In the genomic region with DNA sequence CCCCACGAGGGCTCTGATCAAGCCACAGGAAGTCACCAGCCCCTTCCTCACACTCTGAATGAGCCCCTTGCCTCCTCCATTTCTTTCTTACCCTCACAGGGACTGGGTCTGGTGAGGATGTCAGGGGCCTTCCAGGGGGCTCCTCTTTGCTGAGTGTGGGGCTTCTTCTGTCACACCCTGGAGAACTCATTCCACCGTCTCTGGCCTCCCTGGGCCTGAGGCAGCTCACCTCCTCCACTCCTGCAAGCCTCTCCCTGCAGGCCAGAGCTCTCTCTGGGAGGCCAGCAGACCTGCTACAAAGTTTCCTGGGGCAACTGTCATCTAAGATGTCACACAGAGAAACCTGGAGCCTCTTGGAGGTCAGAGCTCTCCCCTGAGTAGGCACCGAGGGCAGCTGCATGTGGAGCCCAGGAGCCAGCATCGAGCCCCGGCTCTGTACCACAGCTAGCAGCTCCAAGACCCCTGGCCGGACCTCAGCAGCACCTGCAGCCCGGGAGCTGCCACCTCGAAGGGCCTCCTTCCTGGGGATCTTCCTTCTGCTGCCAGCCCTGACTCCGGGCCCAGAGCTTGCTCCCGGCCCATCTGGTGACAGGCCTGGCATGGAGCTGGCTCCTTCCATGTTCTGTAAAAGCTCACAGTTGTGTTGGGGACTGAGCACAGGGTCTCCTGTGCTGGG, we compare ENCODE assay signal across 1 cellular context.
TF ChIP-seq lines count a peak whose summit lies in the region.

No MANE protein-coding gene starts in this region.

TF ChIP-seq in HepG2, 621 proteins besides CTCF, POLR2A, EP300 and RAD21:
- no peak for TF ChIP-seq HNRNPK (IDR thresholded peaks at IDR 0.05; ENCODE audit: low read depth, low read length, poor library complexity, severe bottlenecking)
- TF ChIP-seq, protein P1, sequence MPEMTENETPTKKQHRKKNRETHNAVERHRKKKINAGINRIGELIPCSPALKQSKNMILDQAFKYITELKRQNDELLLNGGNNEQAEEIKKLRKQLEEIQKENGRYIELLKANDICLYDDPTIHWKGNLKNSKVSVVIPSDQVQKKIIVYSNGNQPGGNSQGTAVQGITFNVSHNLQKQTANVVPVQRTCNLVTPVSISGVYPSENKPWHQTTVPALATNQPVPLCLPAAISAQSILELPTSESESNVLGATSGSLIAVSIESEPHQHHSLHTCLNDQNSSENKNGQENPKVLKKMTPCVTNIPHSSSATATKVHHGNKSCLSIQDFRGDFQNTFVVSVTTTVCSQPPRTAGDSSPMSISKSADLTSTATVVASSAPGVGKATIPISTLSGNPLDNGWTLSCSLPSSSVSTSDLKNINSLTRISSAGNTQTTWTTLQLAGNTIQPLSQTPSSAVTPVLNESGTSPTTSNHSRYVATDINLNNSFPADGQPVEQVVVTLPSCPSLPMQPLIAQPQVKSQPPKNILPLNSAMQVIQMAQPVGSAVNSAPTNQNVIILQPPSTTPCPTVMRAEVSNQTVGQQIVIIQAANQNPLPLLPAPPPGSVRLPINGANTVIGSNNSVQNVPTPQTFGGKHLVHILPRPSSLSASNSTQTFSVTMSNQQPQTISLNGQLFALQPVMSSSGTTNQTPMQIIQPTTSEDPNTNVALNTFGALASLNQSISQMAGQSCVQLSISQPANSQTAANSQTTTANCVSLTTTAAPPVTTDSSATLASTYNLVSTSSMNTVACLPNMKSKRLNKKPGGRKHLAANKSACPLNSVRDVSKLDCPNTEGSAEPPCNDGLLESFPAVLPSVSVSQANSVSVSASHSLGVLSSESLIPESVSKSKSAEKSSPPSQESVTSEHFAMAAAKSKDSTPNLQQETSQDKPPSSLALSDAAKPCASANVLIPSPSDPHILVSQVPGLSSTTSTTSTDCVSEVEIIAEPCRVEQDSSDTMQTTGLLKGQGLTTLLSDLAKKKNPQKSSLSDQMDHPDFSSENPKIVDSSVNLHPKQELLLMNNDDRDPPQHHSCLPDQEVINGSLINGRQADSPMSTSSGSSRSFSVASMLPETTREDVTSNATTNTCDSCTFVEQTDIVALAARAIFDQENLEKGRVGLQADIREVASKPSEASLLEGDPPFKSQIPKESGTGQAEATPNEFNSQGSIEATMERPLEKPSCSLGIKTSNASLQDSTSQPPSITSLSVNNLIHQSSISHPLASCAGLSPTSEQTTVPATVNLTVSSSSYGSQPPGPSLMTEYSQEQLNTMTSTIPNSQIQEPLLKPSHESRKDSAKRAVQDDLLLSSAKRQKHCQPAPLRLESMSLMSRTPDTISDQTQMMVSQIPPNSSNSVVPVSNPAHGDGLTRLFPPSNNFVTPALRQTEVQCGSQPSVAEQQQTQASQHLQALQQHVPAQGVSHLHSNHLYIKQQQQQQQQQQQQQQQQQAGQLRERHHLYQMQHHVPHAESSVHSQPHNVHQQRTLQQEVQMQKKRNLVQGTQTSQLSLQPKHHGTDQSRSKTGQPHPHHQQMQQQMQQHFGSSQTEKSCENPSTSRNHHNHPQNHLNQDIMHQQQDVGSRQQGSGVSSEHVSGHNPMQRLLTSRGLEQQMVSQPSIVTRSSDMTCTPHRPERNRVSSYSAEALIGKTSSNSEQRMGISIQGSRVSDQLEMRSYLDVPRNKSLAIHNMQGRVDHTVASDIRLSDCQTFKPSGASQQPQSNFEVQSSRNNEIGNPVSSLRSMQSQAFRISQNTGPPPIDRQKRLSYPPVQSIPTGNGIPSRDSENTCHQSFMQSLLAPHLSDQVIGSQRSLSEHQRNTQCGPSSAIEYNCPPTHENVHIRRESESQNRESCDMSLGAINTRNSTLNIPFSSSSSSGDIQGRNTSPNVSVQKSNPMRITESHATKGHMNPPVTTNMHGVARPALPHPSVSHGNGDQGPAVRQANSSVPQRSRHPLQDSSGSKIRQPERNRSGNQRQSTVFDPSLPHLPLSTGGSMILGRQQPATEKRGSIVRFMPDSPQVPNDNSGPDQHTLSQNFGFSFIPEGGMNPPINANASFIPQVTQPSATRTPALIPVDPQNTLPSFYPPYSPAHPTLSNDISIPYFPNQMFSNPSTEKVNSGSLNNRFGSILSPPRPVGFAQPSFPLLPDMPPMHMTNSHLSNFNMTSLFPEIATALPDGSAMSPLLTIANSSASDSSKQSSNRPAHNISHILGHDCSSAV (CRISPR knock-in tag; IDR thresholded peaks at IDR 0.05; ENCODE audit: borderline replicate concordance), result no peak
- TF ChIP-seq, protein P2, sequence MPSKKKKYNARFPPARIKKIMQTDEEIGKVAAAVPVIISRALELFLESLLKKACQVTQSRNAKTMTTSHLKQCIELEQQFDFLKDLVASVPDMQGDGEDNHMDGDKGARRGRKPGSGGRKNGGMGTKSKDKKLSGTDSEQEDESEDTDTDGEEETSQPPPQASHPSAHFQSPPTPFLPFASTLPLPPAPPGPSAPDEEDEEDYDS (CRISPR knock-in tag; IDR thresholded peaks at IDR 0.05), result no peak
- TF ChIP-seq ZNF879 (CRISPR knock-in tag; IDR thresholded peaks at IDR 0.05), result no peak
- no peak for TF ChIP-seq ZSCAN20 (CRISPR knock-in tag; IDR thresholded peaks at IDR 0.05; ENCODE audit: borderline replicate concordance)
- TF ChIP-seq ELK4 (CRISPR knock-in tag; IDR thresholded peaks at IDR 0.05; ENCODE audit: borderline replicate concordance), result no peak
- no peak for TF ChIP-seq FIP1L1 (IDR thresholded peaks at IDR 0.05; ENCODE audit: borderline replicate concordance, insufficient read depth, low read depth, low read length)
- no peak for TF ChIP-seq SUZ12 (IDR thresholded peaks at IDR 0.05; ENCODE audit: low read depth, low read length)
- TF ChIP-seq RBFOX2 (IDR thresholded peaks at IDR 0.05; ENCODE audit: low read depth, low read length), result no peak
- no peak for TF ChIP-seq ZNF619 (CRISPR knock-in tag; IDR thresholded peaks at IDR 0.05)
- TF ChIP-seq MYNN (CRISPR knock-in tag; IDR thresholded peaks at IDR 0.05; ENCODE audit: low read depth), result no peak
- TF ChIP-seq NKX3-1 (CRISPR knock-in tag; IDR thresholded peaks at IDR 0.05), result no peak
- TF ChIP-seq SATB2 (CRISPR knock-in tag; IDR thresholded peaks at IDR 0.05), result no peak
- no peak for TF ChIP-seq HOXA7 (CRISPR knock-in tag; IDR thresholded peaks at IDR 0.05)
- no peak for TF ChIP-seq ZNF562 (CRISPR knock-in tag; IDR thresholded peaks at IDR 0.05; ENCODE audit: borderline replicate concordance)
TF ChIP-seq in HepG2: peak in this region for 0.
